Comparison of ENCODE assay signal across 18 cellular contexts in genomic region chr2:121338281-121338680, GRCh38. TPM values are rescaled to one million over a fixed set of nuclear protein-coding genes. Genes with fewer than 3 reads are reported as not detected.
DNase-seq lines count a peak whose midpoint lies in the region; ATAC-seq, FAIRE-seq and TF ChIP-seq lines count a peak whose summit lies in the region.
"Had no signal": no experiment of that assay in that cellular context is flagged by ENCODE, and none has a peak within 500 bp of the region (broad histone marks: within the 10 kb centered on the region; RNA-seq: fewer than 3 reads in every experiment).

No MANE protein-coding gene starts in this region.

- no peaks in the 10 kb centered on the region for H3K9me3 ChIP-seq in DND-41 (ENCODE audit: insufficient read depth, low read length, severe bottlenecking)
- H3K9me3 ChIP-seq: BE2C, MG63 had no signal

- no peaks in the 10 kb centered on the region for H3K9me3 Mint-ChIP-seq in WTC11
- H3K9me3 Mint-ChIP-seq: CD8-positive, alpha-beta T cell had no signal

- H3K4me2 ChIP-seq in DND-41 (ENCODE audit: insufficient read depth, low read length), result no peak overlapping the region

- no peak overlapping the region for H3K4me3 ChIP-seq in DND-41 (ENCODE audit: low read depth in 1 of 2, low read length in 2 of 2)
- H3K4me3 ChIP-seq: GM23248, MG63 had no signal

- ATAC-seq in DND-41 (ENCODE audit: insufficient read depth, low read depth) (0 out of 3 replicates have a peak, but pooled peaks have one; percentile 27), WTC11 (peak; percentile 80)
- ATAC-seq: CD8-positive, alpha-beta T cell had no signal

- H4K20me1 ChIP-seq in DND-41 (ENCODE audit: insufficient read depth, low read length), result no peaks in the 10 kb centered on the region

- peaks cover 35% of the 10 kb centered on the region for H3K36me3 ChIP-seq in DND-41 (ENCODE audit: insufficient read depth, low read length)
- H3K36me3 ChIP-seq: BE2C had no signal

- no peaks in the 10 kb centered on the region for H3K27me3 ChIP-seq in DND-41 (ENCODE audit: insufficient read depth, low read length, poor library complexity)
- H3K27me3 ChIP-seq: BE2C, MG63 had no signal

- H3K27ac ChIP-seq in DND-41 (ENCODE audit: low read length), result no peak overlapping the region
- H3K27ac ChIP-seq: GM23248 had no signal

- TF ChIP-seq POLR2A in GM12891 (IDR thresholded peaks at IDR 0.05; ENCODE audit: low read depth, low read length) (no peak), H54 (IDR thresholded peaks at IDR 0.05; ENCODE audit: low read depth, low read length) (no peak)

- DNase-seq in DND-41 (no peak), GM12891 (ENCODE audit: insufficient read length, low spot score) (no peak), WTC11 (ENCODE audit: low spot score) (peak; percentile 70), iPS-NIHi7 (ENCODE audit: extremely low spot score) (peak; percentile 66), NCI-H1694 treated with DMSO at 0.1 percent for 48 hours (lab: John Stamatoyannopoulos, UW) (no peak), AG08395 (ENCODE audit: low spot score) (no peak), NCI-H82 (lab: John Stamatoyannopoulos, UW) (no peak), H54 (ENCODE audit: insufficient read length, low spot score) (no peak)
- DNase-seq: BE2C; CD8-positive, alpha-beta T cell; EL; GM23248; MG63; NCI-H1105; NCI-H187; NCI-H446 treated with DMSO at 0.1 percent for 48 hours had no signal

- H3K4me3 Mint-ChIP-seq in WTC11, result no peak overlapping the region
- H3K4me3 Mint-ChIP-seq: CD8-positive, alpha-beta T cell had no signal

- H3K4me1 ChIP-seq in DND-41 (ENCODE audit: insufficient read depth, low read length), result 0 out of 2 replicates have a peak, but pooled peaks cover 3% of the 10 kb centered on the region
- H3K4me1 ChIP-seq: BE2C had no signal

- no peak for FAIRE-seq in GM12891 (lab: Jason Lieb, UNC)
- FAIRE-seq in H54 (lab: Jason Lieb, UNC), result no peak
- FAIRE-seq: GM18507 had no signal

- H3K9ac ChIP-seq in DND-41 (ENCODE audit: low read depth, low read length), result no peak overlapping the region
- H3K9ac ChIP-seq: GM23248 had no signal

- peaks cover 24% of the 10 kb centered on the region for H3K36me3 Mint-ChIP-seq in WTC11

- TF ChIP-seq CTCF in DND-41 (IDR thresholded peaks at IDR 0.05; ENCODE audit: borderline replicate concordance, extremely low read depth, low read length, poor library complexity, severe bottlenecking), result peak; percentile 26
- peak; percentile 30; the same call in 1 of the 2 replicates for TF ChIP-seq CTCF in WTC11 (IDR thresholded peaks at IDR 0.05)

- CTCF ChIA-PET in WTC11 (lab: Charles Lee), result interaction anchor here (0.6 to 5.8 kb wide), 13 partner anchors 9 to 497 kb away, joined by 3 to 51 read pairs (median 4); no protein-coding TSS in a partner anchor

- no peak overlapping the region; the same call in 1 of the 2 replicates for H3K27ac Mint-ChIP-seq in WTC11
- H3K27ac Mint-ChIP-seq: CD8-positive, alpha-beta T cell had no signal

- POLR2A ChIA-PET in WTC11 (lab: Charles Lee), result no interaction called here

- H3K27me3 Mint-ChIP-seq in WTC11 (ENCODE audit: low read depth), result no peaks in the 10 kb centered on the region

- no peaks in the 10 kb centered on the region for H3K79me2 ChIP-seq in DND-41 (ENCODE audit: insufficient read depth, low read length)

- peaks cover 22% of the 10 kb centered on the region for H3K4me1 Mint-ChIP-seq in WTC11

- H2AFZ ChIP-seq in DND-41 (ENCODE audit: low read depth, low read length), result no peak overlapping the region
- H2AFZ ChIP-seq: GM23248 had no signal

TF ChIP-seq in GM12891, 5 proteins besides CTCF, POLR2A, EP300 and RAD21:
- TF ChIP-seq SPI1 (IDR thresholded peaks at IDR 0.05; ENCODE audit: low read depth, low read length) (no peak), POLR2AphosphoS5 (IDR thresholded peaks at IDR 0.05; ENCODE audit: low read depth, low read length) (peak; percentile 33; the same call in 1 of the 2 replicates)
TF ChIP-seq in GM12891: peak in this region for 1.

TF ChIP-seq in WTC11, 78 proteins besides CTCF, POLR2A, EP300 and RAD21:
- 0 out of 2 replicates have a peak, but pooled peaks have one; percentile 37 for TF ChIP-seq HMGXB4 (CRISPR knock-in tag; IDR thresholded peaks at IDR 0.05)
- TF ChIP-seq ZNF423 (CRISPR knock-in tag; IDR thresholded peaks at IDR 0.05), result no peak
- TF ChIP-seq MAX (CRISPR knock-in tag; IDR thresholded peaks at IDR 0.05), result 0 out of 2 replicates have a peak, but pooled peaks have one; percentile 36
- peak; percentile 90 for TF ChIP-seq ZNF121 (CRISPR knock-in tag; IDR thresholded peaks at IDR 0.05)

RNA-seq across cellular contexts. Expression of gene TFCP2L1, which starts 53.3 kb away (rescaled TPM):
- 0.32 TPM for polyA plus RNA-seq in GM12891 (2012; ENCODE audit: low read depth, missing spikeins)
- total RNA-seq in WTC11 (2021), result 3.3 to 4.3 TPM (median 3.7 TPM) in 3 replicates
- total RNA-seq: GM23248, RPMI7951 had no signal
- polyA plus RNA-seq: GM23248 had no signal

Comparison
In these comparisons a context has a peak if more than half of its experiments do, and no peak if none do; other contexts are left out.
1. DNase-seq: peak in WTC11 (single experiment) and iPS-NIHi7 (single experiment); none in DND-41 (single experiment), GM12891 (single experiment), NCI-H1694 treated with DMSO at 0.1 percent for 48 hours (single experiment), AG08395 (single experiment), NCI-H82 (single experiment) and H54 (single experiment).